ENCODE assay signal across 8 cellular contexts in genomic region chr14:51780006-51780692, GRCh38.
DNase-seq lines count a peak whose midpoint lies in the region; ATAC-seq, FAIRE-seq and TF ChIP-seq lines count a peak whose summit lies in the region.

No MANE protein-coding gene starts in this region.

- no peak for TF ChIP-seq EP300 in H1 (IDR thresholded peaks at IDR 0.05; ENCODE audit: borderline replicate concordance in 1 of 2, low read depth in 2 of 2, low read length in 2 of 2)

- H3K27me3 ChIP-seq in H1 (replicated peaks in 1 of 4; ENCODE audit: control insufficient read depth in 3 of 4, extremely low read depth in 1 of 4, insufficient read depth in 3 of 4, low read length in 3 of 4) (no peaks in the 10 kb centered on the region), mesendoderm (ENCODE audit: insufficient read depth, low read length, poor library complexity) (no peaks in the 10 kb centered on the region)

- H2BK20ac ChIP-seq in H1 (ENCODE audit: low read length) = no peak overlapping the region

- POLR2A ChIA-PET in H1 (lab: Charles Lee; ENCODE audit: partially characterized antibody) = interaction anchor here (1.5 kb wide), 1 partner anchor 209 kb away, joined by 3 read pairs; the partner anchor contains the start of gene RTRAF

- peak overlapping the region; percentile 99 for H2AFZ ChIP-seq in H1 (ENCODE audit: low read length)

- FAIRE-seq in H1 (lab: Jason Lieb, UNC) = peak; percentile 7

- DNase-seq in DMS114 treated with DMSO at 0.1 percent for 48 hours (lab: John Stamatoyannopoulos, UW; ENCODE audit: unreplicated experiment) = peak; percentile 60
- peak; percentile 75 for DNase-seq in NCI-H82 (lab: John Stamatoyannopoulos, UW)
- peak; percentile 47 to 50 for DNase-seq in activated CD8-positive, alpha-beta memory T cell treated with anti-CD3 and anti-CD28 coated beads for 4 hours (ENCODE audit: low read depth in 2 of 2)
- peak in 1 of 2 experiments; percentile 86 for DNase-seq in H1 (ENCODE audit: low read depth in 1 of 2, low spot score in 2 of 2)
- DNase-seq in mesendoderm = peak; percentile 70
- DNase-seq in stimulated activated CD8-positive, alpha-beta memory T cell treated with anti-CD3 and anti-CD28 coated beads, Interleukin-15, amount 100 ng/mL, for 48 hours (ENCODE audit: low read depth in 2 of 2) = peak; percentile 37 to 48
- no peak for DNase-seq in GOT3 (lab: John Stamatoyannopoulos, UW)

- H3K79me1 ChIP-seq in H1 (ENCODE audit: low read depth, low read length) = no peaks in the 10 kb centered on the region
- no peaks in the 10 kb centered on the region for H3K79me1 ChIP-seq in mesendoderm (ENCODE audit: low read length)

- H4K20me1 ChIP-seq in H1 (replicated peaks in 1 of 2; ENCODE audit: control insufficient read depth in 1 of 2, insufficient read depth in 2 of 2, low read length in 2 of 2) = no peaks in the 10 kb centered on the region

- peak; percentile 56 to 69 (median 67) for TF ChIP-seq CTCF in H1 (IDR thresholded peaks at IDR 0.05; ENCODE audit: control extremely low read depth in 1 of 3, insufficient read depth in 1 of 3, low read depth in 1 of 3, low read length in 3 of 3)

- H2BK12ac ChIP-seq in H1 (ENCODE audit: low read depth, low read length) = no peak overlapping the region

- H3K23me2 ChIP-seq in H1 (ENCODE audit: low read depth, low read length) = no peaks in the 10 kb centered on the region

- TF ChIP-seq RAD21 in H1 (IDR thresholded peaks at IDR 0.05 in 1 of 2, conservative IDR thresholded peaks at IDR 0.05 in 1 of 2; ENCODE audit: low read depth in 2 of 2, low read length in 2 of 2) = peak; percentile 86 to 87

- H3K27ac ChIP-seq in H1 (ENCODE audit: low read depth, low read length) = no peak overlapping the region
- no peak overlapping the region for H3K27ac ChIP-seq in mesendoderm (ENCODE audit: low read depth, low read length)

- CTCF ChIA-PET in H1 (lab: Charles Lee; ENCODE audit: partially characterized antibody) = interaction anchor here (0.6 to 6.6 kb wide), 54 partner anchors 8 to 1904 kb away, joined by 3 to 144 read pairs (median 4); no protein-coding TSS in a partner anchor

- H3K4ac ChIP-seq in H1 (replicated peaks; ENCODE audit: insufficient read length, low read depth, low read length) = no peak overlapping the region
- H3K4ac ChIP-seq in mesendoderm (ENCODE audit: low read depth, low read length) = no peak overlapping the region

- H3K79me2 ChIP-seq in H1 (ENCODE audit: control insufficient read depth in 1 of 2, insufficient read depth in 2 of 2, low read length in 2 of 2) = no peaks in the 10 kb centered on the region
- H3K79me2 ChIP-seq in mesendoderm (ENCODE audit: control insufficient read depth, insufficient read depth, low read length) = no peaks in the 10 kb centered on the region

- no peak overlapping the region for H2AK5ac ChIP-seq in H1 (ENCODE audit: low read depth, low read length)
- no peak overlapping the region for H2AK5ac ChIP-seq in mesendoderm (ENCODE audit: low read length)

- H3K14ac ChIP-seq in H1 (ENCODE audit: insufficient read length) = no peak overlapping the region

- H4K8ac ChIP-seq in H1 (ENCODE audit: extremely low read depth, insufficient read depth, low read length) (no peak overlapping the region), mesendoderm (ENCODE audit: low read depth, low read length) (no peak overlapping the region)

- no peaks in the 10 kb centered on the region for H3K36me3 ChIP-seq in H1 (ENCODE audit: control insufficient read depth in 2 of 4, insufficient read depth in 4 of 4, low read length in 3 of 4)
- H3K36me3 ChIP-seq in mesendoderm (ENCODE audit: control insufficient read depth, insufficient read depth, low read length) = no peaks in the 10 kb centered on the region

- ATAC-seq in HG03432 (IDR thresholded peaks at IDR 0.05; ENCODE audit: unreplicated experiment) = peak; percentile 55

- H3K56ac ChIP-seq in H1 (replicated peaks; ENCODE audit: insufficient read length, low read depth, low read length) = no peak overlapping the region
- no peak overlapping the region for H3K56ac ChIP-seq in mesendoderm (ENCODE audit: low read length)

- H3K4me1 ChIP-seq in H1 (replicated peaks in 1 of 4; ENCODE audit: control insufficient read depth in 3 of 4, insufficient read depth in 4 of 4, low read length in 3 of 4) (no peaks in the 10 kb centered on the region; a peak in 1 of 7 replicates), mesendoderm (ENCODE audit: control insufficient read depth, low read depth, low read length) (no peaks in the 10 kb centered on the region)

- H3K23ac ChIP-seq in H1 (ENCODE audit: insufficient read length) = no peak overlapping the region
- no peak overlapping the region for H3K23ac ChIP-seq in mesendoderm (ENCODE audit: low read length)

- H3K4me2 ChIP-seq in H1 (ENCODE audit: insufficient read depth in 1 of 2, low read depth in 2 of 2, low read length in 2 of 2) (peak overlapping the region; percentile 31 to 52; a peak in 3 of 4 replicates), mesendoderm (ENCODE audit: low read length) (no peak overlapping the region)

- H2BK15ac ChIP-seq in H1 (ENCODE audit: low read length) (no peak overlapping the region), mesendoderm (replicated peaks; ENCODE audit: low read depth) (no peak overlapping the region)

- TF ChIP-seq POLR2A in H1 (IDR thresholded peaks at IDR 0.05; ENCODE audit: control extremely low read depth in 1 of 2, low read depth in 2 of 2, low read length in 2 of 2) = no peak

- H3K9me3 ChIP-seq in H1 (ENCODE audit: insufficient read depth in 2 of 2, low read depth in 1 of 2, low read length in 1 of 2) = no peaks in the 10 kb centered on the region

- H3K18ac ChIP-seq in H1 (ENCODE audit: extremely low read depth, low read length) (no peak overlapping the region; the same call in 1 of the 2 replicates), mesendoderm (ENCODE audit: low read length) (no peak overlapping the region)

- 21% methylated on average over 13 of the region's 13 CpGs; no CpG with 5 or more reads in 1 of the 2 experiments for WGBS in H1 (ENCODE audit: extremely low coverage in 1 of 2, insufficient coverage in 1 of 2, insufficient read length in 1 of 2, insufficient replicate concordance in 2 of 2, low coverage in 1 of 2, low lambda C conversion rate in 2 of 2, missing lambda C conversion rate in 1 of 2), 2 experiments
- WGBS in mesendoderm (ENCODE audit: extremely low coverage, insufficient coverage, low lambda C conversion rate) = no CpG with 5 or more reads among the region's 13 CpGs

- no peak overlapping the region for H4K91ac ChIP-seq in H1 (replicated peaks; ENCODE audit: insufficient read length, low read length)

- H2BK5ac ChIP-seq in H1 (ENCODE audit: low read depth, low read length) = no peak overlapping the region
- no peak overlapping the region for H2BK5ac ChIP-seq in mesendoderm (ENCODE audit: low read length)

- H2BK120ac ChIP-seq in H1 (replicated peaks; ENCODE audit: low read depth, low read length) (no peak overlapping the region), mesendoderm (ENCODE audit: low read depth, low read length) (no peak overlapping the region)

- peak overlapping the region in 1 of 4 experiments; percentile 23; a peak in 2 of 8 replicates for H3K4me3 ChIP-seq in H1 (ENCODE audit: extremely low read depth in 1 of 4, insufficient read depth in 2 of 4, low read depth in 3 of 4, low read length in 4 of 4)
- H3K4me3 ChIP-seq in mesendoderm (ENCODE audit: low read length) = no peak overlapping the region

- H3K9ac ChIP-seq in H1 (replicated peaks in 1 of 4; ENCODE audit: extremely low read depth in 1 of 4, low read depth in 3 of 4, low read length in 3 of 4) (no peak overlapping the region), mesendoderm (ENCODE audit: low read length) (no peak overlapping the region)

- H4K5ac ChIP-seq in H1 (ENCODE audit: insufficient read length, low read depth, low read length) = no peak overlapping the region
- H4K5ac ChIP-seq in mesendoderm (ENCODE audit: low read length) = no peak overlapping the region

TF ChIP-seq in H1, 55 proteins besides CTCF, POLR2A, EP300 and RAD21 (continues in another document):
- TF ChIP-seq JUND (IDR thresholded peaks at IDR 0.05; ENCODE audit: low read length) (no peak), E2F6 (IDR thresholded peaks at IDR 0.05) (no peak), FOSL1 (IDR thresholded peaks at IDR 0.05; ENCODE audit: insufficient read depth, low read depth, low read length) (no peak), RXRA (IDR thresholded peaks at IDR 0.05; ENCODE audit: insufficient read depth, low read depth, low read length) (no peak), BACH1 (IDR thresholded peaks at IDR 0.05; ENCODE audit: low read length) (no peak), TBP (IDR thresholded peaks at IDR 0.05; ENCODE audit: low read depth, low read length) (no peak), CHD2 (IDR thresholded peaks at IDR 0.05; ENCODE audit: low read length) (peak; percentile 36; the same call in 1 of the 2 replicates), TAF7 (optimal IDR thresholded peaks at IDR 0.05; ENCODE audit: borderline replicate concordance, low read depth, low read length) (no peak), TAF1 (IDR thresholded peaks at IDR 0.05; ENCODE audit: low read depth, low read length) (no peak), SP1 (IDR thresholded peaks at IDR 0.05; ENCODE audit: low read depth, low read length) (no peak), CEBPB (IDR thresholded peaks at IDR 0.05; ENCODE audit: low read depth, low read length) (peak; percentile 38; the same call in 1 of the 2 replicates), CREB1 (IDR thresholded peaks at IDR 0.05) (no peak), KDM1A (IDR thresholded peaks at IDR 0.05; ENCODE audit: borderline replicate concordance, low read length) (no peak), MAFK (IDR thresholded peaks at IDR 0.05; ENCODE audit: low read depth, low read length) (peak; percentile 39; the same call in 1 of the 2 replicates), RNF2 (IDR thresholded peaks at IDR 0.05; ENCODE audit: borderline replicate concordance, low read depth, low read length, missing control alignments, poor library complexity, severe bottlenecking) (no peak), RBBP5 (IDR thresholded peaks at IDR 0.05; ENCODE audit: borderline replicate concordance, low read depth, low read length) (no peak), GTF2F1 (IDR thresholded peaks at IDR 0.05; ENCODE audit: borderline replicate concordance, low read depth, low read length) (no peak), RFX5 (IDR thresholded peaks at IDR 0.05; ENCODE audit: borderline replicate concordance, low read depth, low read length) (no peak), CTBP2 (IDR thresholded peaks at IDR 0.05; ENCODE audit: borderline replicate concordance, insufficient read depth, insufficient read length, low read length) (no peak), SAP30 (IDR thresholded peaks at IDR 0.05; ENCODE audit: insufficient read depth, insufficient replicate concordance, low read length) (no peak)
